ENCODE assay signal across 37 cellular contexts in the genomic region with DNA sequence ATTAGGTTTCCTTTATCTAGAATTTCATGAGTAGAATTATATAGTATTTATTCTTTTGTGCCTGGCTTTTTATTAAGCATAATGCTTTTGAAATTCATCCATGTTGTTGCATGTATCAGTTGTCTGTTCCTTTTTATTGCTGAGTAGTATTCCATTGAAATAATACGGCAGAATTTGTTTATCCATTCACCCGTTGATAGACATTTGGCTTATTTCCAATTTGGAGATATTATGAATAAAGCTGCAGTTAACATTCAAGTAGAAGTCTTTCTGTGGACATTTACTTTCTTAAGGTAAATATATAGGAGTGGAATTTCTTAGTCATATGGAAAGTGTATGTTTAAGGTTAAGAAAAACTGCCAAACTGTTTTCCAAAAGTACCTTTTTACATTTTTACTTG.
"Had no signal": no experiment of that assay in that cellular context is flagged by ENCODE, and none has a peak within 500 bp of the region (broad histone marks: within the 10 kb centered on the region; RNA-seq: fewer than 3 reads in every experiment).

No MANE protein-coding gene starts in this region.

- H3K9me3 ChIP-seq: ascending aorta had no signal

- H3K27ac Mint-ChIP-seq: activated CD4-positive, alpha-beta memory T cell treated with anti-CD3 and anti-CD28 coated beads, Interleukin-2, amount 10 ng/mL, durations not matched to agents 7 days and 5 days; activated CD4-positive, alpha-beta T cell treated with anti-CD3 and anti-CD28 coated beads for 36 hours; activated CD8-positive, alpha-beta memory T cell treated with anti-CD3 and anti-CD28 coated beads, Interleukin-2, amount 10 ng/mL, durations not matched to agents 7 days and 5 days; activated CD8-positive, alpha-beta T cell treated with anti-CD3 and anti-CD28 coated beads, Interleukin-2, amount 10 ng/mL, durations not matched to agents 7 days and 5 days; activated naive CD4-positive, alpha-beta T cell treated with anti-CD3 and anti-CD28 coated beads, Interleukin-2, amount 10 ng/mL, durations not matched to agents 7 days and 5 days; activated naive CD4-positive, alpha-beta T cell treated with anti-CD3 and anti-CD28 coated beads, Interleukin-2, amount 50 U/mL, for 24 hours; activated naive CD8-positive, alpha-beta T cell; activated naive CD8-positive, alpha-beta T cell treated with anti-CD3 and anti-CD28 coated beads, Interleukin-2, amount 10 ng/mL, durations not matched to agents 7 days and 5 days; activated naive CD8-positive, alpha-beta T cell treated with anti-CD3 and anti-CD28 coated beads, Interleukin-2, amount 50 U/mL, for 24 hours; activated T-cell treated with anti-CD3 and anti-CD28 coated beads, Interleukin-2, amount 50 U/mL, for 24 hours; activated T-helper 2 cell treated with anti-CD3 and anti-CD28 coated beads, Interferon-gamma antibody, Interleukin-2, Interleukin-4, amounts not matched to agents 10 μg/mL and 5 μg/mL and 100 μg/mL, durations not matched to agents 14 hours and 24 hours and 36 hours; brain; T-helper 1 cell treated with Interleukin-12 subunit alpha and Interleukin-12 subunit beta and Interleukin-4 antibody, amounts not matched to agents 30 μg/mL and 1 μg/mL, for 36 hours; T-helper 2 cell treated with Interferon-gamma antibody and Interleukin-4, amounts not matched to agents 5 μg/mL and 100 μg/mL, for 36 hours; WTC11 had no signal

- H3K27ac ChIP-seq: ascending aorta, cardiac muscle cell, WERI-Rb-1 had no signal

- H3K9me3 Mint-ChIP-seq: activated CD4-positive, alpha-beta memory T cell treated with anti-CD3 and anti-CD28 coated beads, Interleukin-2, amount 10 ng/mL, durations not matched to agents 7 days and 5 days; activated naive CD4-positive, alpha-beta T cell treated with anti-CD3 and anti-CD28 coated beads, Interleukin-2, amount 10 ng/mL, durations not matched to agents 7 days and 5 days; activated naive CD8-positive, alpha-beta T cell treated with anti-CD3 and anti-CD28 coated beads, Interleukin-2, amount 10 ng/mL, durations not matched to agents 7 days and 5 days had no signal

- H3K4me3 ChIP-seq: ascending aorta, cardiac muscle cell had no signal

- H3K27me3 Mint-ChIP-seq: activated CD4-positive, alpha-beta memory T cell treated with anti-CD3 and anti-CD28 coated beads, Interleukin-2, amount 10 ng/mL, durations not matched to agents 7 days and 5 days; activated CD4-positive, alpha-beta T cell treated with anti-CD3 and anti-CD28 coated beads for 36 hours; activated CD4-positive, alpha-beta T cell treated with anti-CD3 and anti-CD28 coated beads, Interleukin-2, amount 10 ng/mL, durations not matched to agents 7 days and 5 days; activated CD8-positive, alpha-beta memory T cell treated with anti-CD3 and anti-CD28 coated beads, Interleukin-2, amount 10 ng/mL, durations not matched to agents 7 days and 5 days; activated naive CD4-positive, alpha-beta T cell treated with anti-CD3 and anti-CD28 coated beads, Interleukin-2, amount 10 ng/mL, durations not matched to agents 7 days and 5 days; activated naive CD4-positive, alpha-beta T cell treated with anti-CD3 and anti-CD28 coated beads, Interleukin-2, amount 50 U/mL, for 24 hours; activated naive CD8-positive, alpha-beta T cell; activated naive CD8-positive, alpha-beta T cell treated with anti-CD3 and anti-CD28 coated beads, Interleukin-2, amount 10 ng/mL, durations not matched to agents 7 days and 5 days; activated naive CD8-positive, alpha-beta T cell treated with anti-CD3 and anti-CD28 coated beads, Interleukin-2, amount 50 U/mL, for 24 hours; activated T-cell treated with anti-CD3 and anti-CD28 coated beads, Interleukin-2, amount 50 U/mL, for 24 hours; brain; central memory CD8-positive, alpha-beta T cell had no signal

- H3K4me3 Mint-ChIP-seq: activated CD4-positive, alpha-beta memory T cell treated with anti-CD3 and anti-CD28 coated beads, Interleukin-2, amount 10 ng/mL, durations not matched to agents 7 days and 5 days; activated CD4-positive, alpha-beta T cell treated with anti-CD3 and anti-CD28 coated beads for 36 hours; activated CD4-positive, alpha-beta T cell treated with anti-CD3 and anti-CD28 coated beads, Interleukin-2, amount 10 ng/mL, durations not matched to agents 7 days and 5 days; activated CD8-positive, alpha-beta memory T cell treated with anti-CD3 and anti-CD28 coated beads, Interleukin-2, amount 10 ng/mL, durations not matched to agents 7 days and 5 days; activated CD8-positive, alpha-beta T cell treated with anti-CD3 and anti-CD28 coated beads, Interleukin-2, amount 10 ng/mL, durations not matched to agents 7 days and 5 days; activated naive CD4-positive, alpha-beta T cell treated with anti-CD3 and anti-CD28 coated beads, Interleukin-2, amount 10 ng/mL, durations not matched to agents 7 days and 5 days; activated naive CD4-positive, alpha-beta T cell treated with anti-CD3 and anti-CD28 coated beads, Interleukin-2, amount 50 U/mL, for 24 hours; activated naive CD8-positive, alpha-beta T cell; activated naive CD8-positive, alpha-beta T cell treated with anti-CD3 and anti-CD28 coated beads, Interleukin-2, amount 10 ng/mL, durations not matched to agents 7 days and 5 days; activated naive CD8-positive, alpha-beta T cell treated with anti-CD3 and anti-CD28 coated beads, Interleukin-2, amount 50 U/mL, for 24 hours; activated T-cell treated with anti-CD3 and anti-CD28 coated beads, Interleukin-2, amount 50 U/mL, for 24 hours; brain; central memory CD8-positive, alpha-beta T cell; T-helper 1 cell treated with Interleukin-12 subunit alpha and Interleukin-12 subunit beta and Interleukin-4 antibody, amounts not matched to agents 30 μg/mL and 1 μg/mL, for 36 hours; T-helper 2 cell treated with Interferon-gamma antibody and Interleukin-4, amounts not matched to agents 5 μg/mL and 100 μg/mL, for 36 hours; WTC11 had no signal

- H3K27me3 ChIP-seq: ascending aorta, cardiac muscle cell had no signal

- DNase-seq: activated CD4-positive, alpha-beta memory T cell treated with anti-CD3 and anti-CD28 coated beads, Interleukin-2, amount 10 ng/mL, durations not matched to agents 7 days and 5 days; activated CD4-positive, alpha-beta T cell treated with anti-CD3 and anti-CD28 coated beads for 1 hour; activated CD4-positive, alpha-beta T cell treated with anti-CD3 and anti-CD28 coated beads for 36 hours; activated CD4-positive, alpha-beta T cell treated with anti-CD3 and anti-CD28 coated beads for 48 hours; activated CD4-positive, alpha-beta T cell treated with anti-CD3 and anti-CD28 coated beads, Interleukin-2, amount 10 ng/mL, durations not matched to agents 7 days and 5 days; activated CD4-positive, alpha-beta T cell treated with anti-CD3 and anti-CD28 coated beads, Interleukin-2, amount 50 U/mL, for 48 hours; activated CD4-positive, CD25-positive, alpha-beta regulatory T cell; activated CD8-positive, alpha-beta memory T cell treated with anti-CD3 and anti-CD28 coated beads for 24 hours; activated CD8-positive, alpha-beta memory T cell treated with anti-CD3 and anti-CD28 coated beads, Interleukin-2, amount 10 ng/mL, durations not matched to agents 7 days and 5 days; activated CD8-positive, alpha-beta memory T cell treated with anti-CD3 and anti-CD28 coated beads, Interleukin-2, amount 50 U/mL, for 48 hours; activated CD8-positive, alpha-beta T cell treated with anti-CD3 and anti-CD28 coated beads, Interleukin-2, amount 10 ng/mL, durations not matched to agents 7 days and 5 days; activated effector memory CD4-positive, alpha-beta T cell treated with Interleukin-2 at 50 U/mL for 16 hours; activated gamma-delta T cell; activated naive CD4-positive, alpha-beta T cell treated with anti-CD3 and anti-CD28 coated beads, Interleukin-2, amount 10 ng/mL, durations not matched to agents 7 days and 5 days; activated naive CD4-positive, alpha-beta T cell treated with Interleukin-2 at 50 U/mL for 16 hours; activated naive CD8-positive, alpha-beta T cell treated with anti-CD3 and anti-CD28 coated beads, Interleukin-2, amount 10 ng/mL, durations not matched to agents 7 days and 5 days; activated naive CD8-positive, alpha-beta T cell treated with anti-CD3 and anti-CD28 coated beads, Interleukin-2, amount 50 U/mL, for 24 hours; activated T-cell treated with anti-CD3 and anti-CD28 coated beads, Interleukin-2, amount 50 U/mL, for 24 hours; activated T-cell treated with anti-CD3 and anti-CD28 coated beads, Interleukin-2, amount 50 U/mL, for 48 hours; amygdala; anterior cingulate cortex; caudate nucleus; cerebellar nuclear complex; T-helper 1 cell; T-helper 2 cell; T-helper 9 cell; WERI-Rb-1 had no signal

- H3K36me3 Mint-ChIP-seq: activated CD8-positive, alpha-beta memory T cell treated with anti-CD3 and anti-CD28 coated beads, Interleukin-2, amount 10 ng/mL, durations not matched to agents 7 days and 5 days had no signal

- H3K4me1 Mint-ChIP-seq: activated CD4-positive, alpha-beta T cell treated with anti-CD3 and anti-CD28 coated beads for 36 hours; activated CD8-positive, alpha-beta memory T cell treated with anti-CD3 and anti-CD28 coated beads, Interleukin-2, amount 10 ng/mL, durations not matched to agents 7 days and 5 days; activated naive CD4-positive, alpha-beta T cell treated with anti-CD3 and anti-CD28 coated beads, Interleukin-2, amount 50 U/mL, for 24 hours; activated naive CD8-positive, alpha-beta T cell treated with anti-CD3 and anti-CD28 coated beads, Interleukin-2, amount 50 U/mL, for 24 hours; central memory CD8-positive, alpha-beta T cell had no signal
